In genomic region chr6:72621243-72622093, GRCh38 we compare ENCODE assay signal across 8 cellular contexts. TPM values are rescaled to one million over a fixed set of nuclear protein-coding genes. Genes with fewer than 3 reads are reported as not detected.
DNase-seq lines count a peak whose midpoint lies in the region; ATAC-seq, FAIRE-seq and TF ChIP-seq lines count a peak whose summit lies in the region.

Gene KCNQ5, plus strand, starts transcription at chr6:72622064.

- H3K27me3 ChIP-seq in GM23248 (replicated peaks; ENCODE audit: insufficient read depth): no peaks in the 10 kb centered on the region

- peak within 1 kb of the TSS; percentile 75 for H3K9ac ChIP-seq in GM23248
- no peak within 1 kb of the TSS for H3K9ac ChIP-seq in kidney (ENCODE audit: low read length in 2 of 2)

- no peaks in the 10 kb centered on the region; the same call in 1 of the 2 replicates for H3K9me2 ChIP-seq in GM23248 (ENCODE audit: insufficient read depth)

- H3K9me3 ChIP-seq in GM23248 (ENCODE audit: low read depth) (no peaks in the 10 kb centered on the region), kidney (ENCODE audit: control insufficient read depth in 1 of 2, low read length in 2 of 2) (no peaks in the 10 kb centered on the region)

- WGBS in GM23248 (ENCODE audit: low coverage in 1 of 2, low lambda C conversion rate in 2 of 2, missing lambda C conversion rate in 2 of 2), 2 experiments: 2 to 4% methylated on average over 29 to 61 of the region's 62 CpGs

- H3K27ac Mint-ChIP-seq in Calu3 (ENCODE audit: unreplicated experiment) (no peak within 1 kb of the TSS), brain (peak within 1 kb of the TSS in 4 of 5 experiments; percentile 68 to 95 (median 72))

- CTCF ChIA-PET in Calu3 (lab: Charles Lee): interaction anchor here (0.6 kb wide), 1 partner anchor 13 kb away, joined by 5 read pairs; no protein-coding TSS in a partner anchor

- ATAC-seq in HG03439 (IDR thresholded peaks at IDR 0.05; ENCODE audit: unreplicated experiment): no peak

- peak within 1 kb of the TSS; percentile 78 for H3K4me3 Mint-ChIP-seq in Calu3 (ENCODE audit: low read depth, unreplicated experiment)
- H3K4me3 Mint-ChIP-seq in brain: peak within 1 kb of the TSS; percentile 89 to 95 (median 92)

- H3K4me1 Mint-ChIP-seq in Calu3 (ENCODE audit: low read depth, unreplicated experiment) (peaks cover 10% of the 10 kb centered on the region), brain (peaks cover 31% of the 10 kb centered on the region)

- peak within 1 kb of the TSS; percentile 90 for H2AFZ ChIP-seq in GM23248

- TF ChIP-seq CTCF in Calu3 (IDR thresholded peaks at IDR 0.05; ENCODE audit: unreplicated experiment) (no peak), brain (conservative IDR thresholded peaks at IDR 0.05) (no peak), kidney (IDR thresholded peaks at IDR 0.05; ENCODE audit: borderline replicate concordance, extremely low read depth, insufficient read depth) (no peak)

- BruUV-seq in Calu3 (replicated peaks; lab: Mats Ljungman, UMichigan): no TSS peak

- intact Hi-C loops in Calu3 (cut with micrococcal nuclease; ENCODE audit: unreplicated experiment): loop anchor here (10.0 kb wide), 1 partner anchor 333 kb away; no protein-coding TSS in a partner anchor
- intact Hi-C loops in kidney (cut with DNase I): no loop called here

- FAIRE-seq in kidney (lab: Jason Lieb, UNC): no peak

- in situ Hi-C loops in GM23248 (cut with MboI): no loop called here

- H3K4me2 ChIP-seq in GM23248 (ENCODE audit: unreplicated experiment): peak within 1 kb of the TSS; percentile 93

- H3K79me2 ChIP-seq in GM23248 (ENCODE audit: insufficient read depth): peaks cover 43% of the 10 kb centered on the region

- H3K4me3 ChIP-seq in GM23248 (peak within 1 kb of the TSS; percentile 96), kidney (ENCODE audit: low read length in 2 of 2) (peak within 1 kb of the TSS; percentile 35 to 40)

- no peaks in the 10 kb centered on the region for H3K36me3 ChIP-seq in GM23248 (ENCODE audit: low read depth)
- H3K36me3 ChIP-seq in kidney (ENCODE audit: control insufficient read depth in 1 of 2, insufficient read depth in 2 of 2, low read length in 2 of 2): no peaks in the 10 kb centered on the region

- no peaks in the 10 kb centered on the region for H4K20me1 ChIP-seq in GM23248 (ENCODE audit: insufficient read depth)

- no peaks in the 10 kb centered on the region for H3K9me3 Mint-ChIP-seq in Calu3 (ENCODE audit: low read depth, unreplicated experiment)
- no peaks in the 10 kb centered on the region for H3K9me3 Mint-ChIP-seq in brain

- H3K27me3 Mint-ChIP-seq in Calu3 (ENCODE audit: unreplicated experiment): no peaks in the 10 kb centered on the region
- peaks cover 42% of the 10 kb centered on the region for H3K27me3 Mint-ChIP-seq in brain

- DNase-seq in Calu3 (peak; percentile 12), GM23248 (peak; percentile 67), kidney (peak; percentile 75), SHP77 (lab: John Stamatoyannopoulos, UW) (no peak)
- peak; percentile 21 for DNase-seq in stimulated activated CD4-positive, alpha-beta T cell treated with anti-CD3 and anti-CD28 coated beads, Interleukin-4, amount 100 ng/mL, for 24 hours

- H3K4me1 ChIP-seq in GM23248 (ENCODE audit: insufficient read depth) (peaks cover 13% of the 10 kb centered on the region), kidney (ENCODE audit: control insufficient read depth in 1 of 2, insufficient read depth in 1 of 2, low read depth in 1 of 2, low read length in 2 of 2) (peaks cover 0 to 10% of the 10 kb centered on the region in 2 donors)

- H3K27ac ChIP-seq in GM23248 (no peak within 1 kb of the TSS), kidney (ENCODE audit: low read depth in 2 of 2, low read length in 2 of 2) (no peak within 1 kb of the TSS)

- H3F3A ChIP-seq in GM23248 (ENCODE audit: insufficient read depth): peaks cover 5% of the 10 kb centered on the region; the same call in 1 of the 2 replicates

- H3K36me3 Mint-ChIP-seq in Calu3 (ENCODE audit: insufficient read depth, unreplicated experiment) (peaks cover 13% of the 10 kb centered on the region), brain (no peaks in the 10 kb centered on the region)

TF ChIP-seq in PFSK-1, 5 proteins besides CTCF, POLR2A, EP300 and RAD21:
- TF ChIP-seq SIN3A (IDR thresholded peaks at IDR 0.05; ENCODE audit: borderline replicate concordance, insufficient read depth, low read length) (no peak), FOXP2 (optimal IDR thresholded peaks at IDR 0.05; ENCODE audit: borderline replicate concordance, extremely low read depth, extremely low read length, insufficient read depth) (peak; percentile 75)

RNA-seq across cellular contexts. Expression of gene KCNQ5, which starts in this region (rescaled TPM):
- total RNA-seq in Calu3 (2022) (0.10 TPM in 1 of 2 replicates, not detected in the other), kidney (0.50 TPM)
- 10.8 and 15.8 TPM in 2 replicates for total RNA-seq in GM23248 (2014; rRNA removed; shearing (Covaris generic))
- polyA plus RNA-seq in GM23248 (2016; fragmentation: Nextera tagmentation; extraction: Ambion mirVana) (4.9 and 5.7 TPM in 2 replicates), brain (ENCODE audit: insufficient read depth, low read depth, low replicate concordance) (2.0 TPM), kidney (ENCODE audit: insufficient read depth, low read depth, low replicate concordance) (not detected)
- 18.9 TPM for polyA plus RNA-seq in PFSK-1 (2012; ENCODE audit: insufficient read length, low read depth)

Comparison
In these comparisons a context has a peak if more than half of its experiments do, and no peak if none do; other contexts are left out.
1. Peak in DNase-seq in Calu3; RNA of the gene not detected or under 1 TPM.
2. Peak in DNase-seq and H3K4me3 ChIP-seq in kidney; RNA of the gene not detected or under 1 TPM.
3. DNase-seq: peak in GM23248 (single experiment) and stimulated activated CD4-positive, alpha-beta T cell treated with anti-CD3 and anti-CD28 coated beads, Interleukin-4, amount 100 ng/mL, for 24 hours (single experiment); none in SHP77 (0 of 2).